In the genomic region with DNA sequence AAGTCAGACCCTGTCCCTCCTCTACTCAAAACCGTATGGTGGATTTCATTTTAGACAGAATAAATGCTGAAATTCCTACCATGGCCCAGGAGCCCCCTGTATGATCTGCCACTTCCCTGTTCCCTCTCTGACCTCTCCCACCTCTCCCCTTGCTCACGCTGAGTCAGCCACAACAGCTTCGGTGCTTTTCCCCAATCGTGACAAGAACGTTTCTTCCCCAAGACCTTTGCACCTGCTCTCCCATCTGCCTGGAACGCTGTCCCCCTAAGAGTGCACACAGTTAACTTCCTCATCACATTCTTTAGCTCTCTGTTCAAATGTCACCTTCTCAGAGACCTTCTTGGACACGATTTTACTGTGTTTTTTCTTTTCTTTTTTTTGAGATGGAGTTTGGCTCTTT, we compare ENCODE assay signal across 15 cellular contexts.
"Had no signal": no experiment of that assay in that cellular context is flagged by ENCODE, and none has a peak within 500 bp of the region (broad histone marks: within the 10 kb centered on the region; RNA-seq: fewer than 3 reads in every experiment).

No MANE protein-coding gene starts in this region.

- H3K27me3 ChIP-seq: foreskin keratinocyte, thyroid gland had no signal

- H3K4me3 ChIP-seq: lower lobe of right lung, thyroid gland had no signal

- H3K27me3 Mint-ChIP-seq: activated CD8-positive, alpha-beta memory T cell treated with anti-CD3 and anti-CD28 coated beads, Interleukin-2, amount 10 ng/mL, durations not matched to agents 7 days and 5 days had no signal

- FAIRE-seq: urothelium cell line had no signal

- H3K9me3 ChIP-seq: lower lobe of right lung, thyroid gland had no signal

- ATAC-seq: activated CD4-positive, CD25-positive, alpha-beta regulatory T cell treated with anti-CD3 and anti-CD28 coated beads, Interleukin-2, amount 50 U/mL, for 24 hours; activated CD8-positive, alpha-beta memory T cell treated with anti-CD3 and anti-CD28 coated beads, Interleukin-2, amount 10 ng/mL, durations not matched to agents 7 days and 5 days; activated naive CD4-positive, alpha-beta T cell treated with anti-CD3 and anti-CD28 coated beads, Interleukin-2, amount 50 U/mL, for 72 hours; activated T-cell treated with anti-CD3 and anti-CD28 coated beads, Interleukin-2, amount 50 U/mL, for 4 hours; foreskin keratinocyte; left cardiac atrium; lower lobe of right lung had no signal

- H3K4me3 Mint-ChIP-seq: activated CD4-positive, alpha-beta memory T cell treated with anti-CD3 and anti-CD28 coated beads for 36 hours had no signal

- DNase-seq: activated CD4-positive, alpha-beta memory T cell treated with anti-CD3 and anti-CD28 coated beads for 36 hours; activated CD8-positive, alpha-beta memory T cell treated with anti-CD3 and anti-CD28 coated beads, Interleukin-2, amount 10 ng/mL, durations not matched to agents 7 days and 5 days; activated effector memory CD4-positive, alpha-beta T cell treated with Interleukin-2 at 50 U/mL for 16 hours; activated T-cell treated with anti-CD3 and anti-CD28 coated beads, Interleukin-2, amount 50 U/mL, for 4 hours; amygdala; effector memory CD4-positive, alpha-beta T cell; foreskin keratinocyte; left cardiac atrium; lower lobe of right lung; stimulated activated CD4-positive, alpha-beta T cell treated with anti-CD3 and anti-CD28 coated beads, Interleukin-12 subunit alpha, Interleukin-12 subunit beta, amount 100 ng/mL, for 4 hours; stimulated activated CD4-positive, alpha-beta T cell treated with anti-CD3 and anti-CD28 coated beads, Interleukin-2, amount 100 ng/mL, for 24 hours; thyroid gland had no signal

- H3K9me3 Mint-ChIP-seq: activated T-cell treated with anti-CD3 and anti-CD28 coated beads, Interleukin-2, amount 50 U/mL, for 4 hours had no signal

- H3K27ac ChIP-seq: foreskin keratinocyte, lower lobe of right lung, thyroid gland had no signal

- H3K27ac Mint-ChIP-seq: activated CD4-positive, alpha-beta memory T cell treated with anti-CD3 and anti-CD28 coated beads for 36 hours had no signal
